ENCODE assay signal across 8 cellular contexts in the genomic region with DNA sequence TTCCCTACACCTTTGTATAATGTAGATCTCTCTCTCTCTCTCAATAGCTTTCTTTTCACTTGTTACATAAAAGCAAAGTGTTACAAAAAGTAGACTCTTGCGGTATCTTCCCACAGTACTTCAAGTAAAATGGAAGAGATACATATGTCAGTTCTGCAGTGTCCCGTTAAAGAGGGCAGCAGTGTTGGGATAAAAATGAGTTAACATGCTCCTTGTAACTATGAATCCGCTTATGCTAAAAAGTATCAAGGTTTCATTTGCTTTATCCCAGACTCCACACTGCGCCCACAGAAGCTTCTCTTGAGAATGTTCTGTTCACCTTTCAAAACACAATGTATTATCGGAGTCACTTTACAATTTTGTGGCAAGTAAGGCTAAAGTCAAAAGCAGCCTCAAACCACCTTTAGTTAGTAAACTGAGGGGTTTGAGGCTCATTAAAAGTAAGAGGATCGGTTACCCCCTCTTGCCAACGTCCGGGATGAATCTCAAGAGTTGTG. TPM values are rescaled to one million over a fixed set of nuclear protein-coding genes. Genes with fewer than 3 reads are reported as not detected.
DNase-seq lines count a peak whose midpoint lies in the region; ATAC-seq and TF ChIP-seq lines count a peak whose summit lies in the region.

No MANE protein-coding gene starts in this region.

- H3K4me1 ChIP-seq in cardiac muscle cell (ENCODE audit: low read depth) (peaks cover 17% of the 10 kb centered on the region), HUES6 (ENCODE audit: control insufficient read depth, insufficient read depth, low read length) (peaks cover 50% of the 10 kb centered on the region)

- no peak for ATAC-seq in Right ventricle myocardium inferior

- H3K27me3 ChIP-seq in cardiac muscle cell (no peaks in the 10 kb centered on the region), HUES6 (ENCODE audit: control insufficient read depth, insufficient read depth, low read length) (no peaks in the 10 kb centered on the region)

- TF ChIP-seq CTCF in cardiac muscle cell (IDR thresholded peaks at IDR 0.05; ENCODE audit: low read depth, low read length) (no peak), astrocyte of the cerebellum (IDR thresholded peaks at IDR 0.05; ENCODE audit: low read depth, low read length, missing control alignments) (no peak)

- in situ Hi-C loops in astrocyte of the cerebellum (cut with HindIII; ENCODE audit: low sequenced_read_pairs) = no loop called here

- H3K9ac ChIP-seq in HUES6 (ENCODE audit: low read length) = peak overlapping the region; percentile 97

- H3K4me3 ChIP-seq in cardiac muscle cell = peak overlapping the region; percentile 84
- peak overlapping the region; percentile 95 for H3K4me3 ChIP-seq in HUES6 (ENCODE audit: low read depth, low read length)
- H3K4me3 ChIP-seq in astrocyte of the cerebellum (ENCODE audit: low read depth, low read length) = peak overlapping the region; percentile 71

- H3K36me3 ChIP-seq in cardiac muscle cell (no peaks in the 10 kb centered on the region), HUES6 (ENCODE audit: control insufficient read depth, insufficient read depth, low read length) (peaks cover 23% of the 10 kb centered on the region)

- H3K9me3 ChIP-seq in cardiac muscle cell (ENCODE audit: low read depth) = no peaks in the 10 kb centered on the region
- no peaks in the 10 kb centered on the region for H3K9me3 ChIP-seq in HUES6 (ENCODE audit: control insufficient read depth, insufficient read depth, low read depth, low read length)

- DNase-seq in cardiac muscle cell (ENCODE audit: low read depth in 1 of 2, low spot score in 1 of 2) (peak in 1 of 2 donors; percentile 26), Right ventricle myocardium inferior (ENCODE audit: missing footprints) (no peak), astrocyte of the cerebellum (ENCODE audit: low read depth) (no peak), kidney tubule cell (ENCODE audit: low spot score) (peak; percentile 23), foreskin melanocyte (no peak), NCI-H1436 (lab: John Stamatoyannopoulos, UW) (no peak)

- H3K27ac ChIP-seq in cardiac muscle cell (peak overlapping the region; percentile 96), HUES6 (ENCODE audit: low read depth, low read length) (peak overlapping the region; percentile 93), temporal lobe (ENCODE audit: low read depth, low read length) (peak overlapping the region; percentile 84)

- intact Hi-C loops in Right ventricle myocardium inferior (cut with DNase I) = loop anchor here (5.0 to 10.0 kb wide), 3 partner anchors 113 to 724 kb away; partner anchors contain the start of gene FXN

RNA-seq across cellular contexts. Expression of gene PTAR1, which starts 0.8 kb away (rescaled TPM):
- 33.4 and 54.1 TPM in 2 replicates for total RNA-seq in cardiac muscle cell
- 7.1 and 15.9 TPM in 2 replicates for polyA plus RNA-seq in cardiac muscle cell
- 24.2 TPM for total RNA-seq in Right ventricle myocardium inferior
- total RNA-seq in temporal lobe = 42.0 TPM
